1 cellular context compared by ENCODE assay signal in genomic region chr12:5166976-5167375, GRCh38.
TF ChIP-seq lines count a peak whose summit lies in the region.

No MANE protein-coding gene starts in this region.

TF ChIP-seq in SK-N-SH, 30 proteins besides CTCF, POLR2A, EP300 and RAD21 (continued from another document):
- no peak for TF ChIP-seq ELF1 (IDR thresholded peaks at IDR 0.05)
- no peak for TF ChIP-seq RFX5 (IDR thresholded peaks at IDR 0.05; ENCODE audit: low read length)
- peak; percentile 97 for TF ChIP-seq TCF12 (IDR thresholded peaks at IDR 0.05)
- TF ChIP-seq USF1 (IDR thresholded peaks at IDR 0.05; ENCODE audit: borderline replicate concordance, low read depth): no peak
- peak; percentile 71 for TF ChIP-seq PBX3 (IDR thresholded peaks at IDR 0.05)
- TF ChIP-seq GABPA (IDR thresholded peaks at IDR 0.05; ENCODE audit: low read depth): no peak
